In the genomic region with DNA sequence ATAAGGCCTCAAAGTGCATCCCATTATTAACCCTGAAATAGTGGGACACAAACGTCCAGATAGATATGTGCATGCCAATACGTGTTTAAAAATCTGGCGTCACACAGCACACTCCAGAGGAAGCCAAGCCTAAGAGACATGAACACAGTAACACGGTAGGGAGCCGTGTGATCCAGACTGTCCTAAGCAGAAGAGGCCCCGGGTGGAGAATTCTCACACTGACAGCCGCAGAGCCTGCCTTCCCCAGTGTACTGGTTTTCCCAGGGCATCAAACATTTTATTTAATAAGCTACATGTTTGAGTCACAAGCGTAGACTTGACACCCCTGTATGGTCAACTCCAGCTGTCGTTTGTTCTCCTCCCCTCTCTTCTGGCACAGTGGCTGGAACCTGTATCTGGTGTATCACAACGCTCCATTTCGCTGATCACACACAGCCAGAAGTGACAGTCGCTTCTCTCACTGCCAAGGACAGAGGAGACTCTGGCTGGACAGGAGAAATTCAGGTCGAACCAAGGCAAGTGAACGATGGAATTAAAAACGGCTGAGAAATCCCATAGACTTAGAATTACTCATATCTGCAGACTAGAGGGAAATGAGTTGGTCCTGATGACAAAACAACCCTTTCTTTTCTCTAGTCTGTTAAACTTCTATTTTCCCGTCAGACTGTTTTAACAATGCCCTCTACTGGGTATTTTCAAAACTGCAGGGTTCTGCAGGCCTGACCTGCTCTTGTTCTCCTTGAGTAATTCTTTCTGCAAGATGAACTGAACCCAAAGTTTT, we compare ENCODE assay signal across 8 cellular contexts.
DNase-seq lines count a peak whose midpoint lies in the region; ATAC-seq, FAIRE-seq and TF ChIP-seq lines count a peak whose summit lies in the region.

No MANE protein-coding gene starts in this region.

- POLR2A ChIA-PET in AG04450 (lab: Yijun Ruan, JAX) (no interaction called here), K562 (lab: Yijun Ruan, JAX) (interaction anchor here (0.6 kb wide), 1 partner anchor 27 kb away, joined by 3 read pairs; no protein-coding TSS in a partner anchor)

- H3K36me3 ChIP-seq in K562 (ENCODE audit: control insufficient read depth, insufficient read depth, low read length): no peaks in the 10 kb centered on the region

- H3K4me1 Mint-ChIP-seq in stimulated activated naive CD8-positive, alpha-beta T cell treated with anti-CD3 and anti-CD28 coated beads, Interleukin-15, amount 100 ng/mL, for 72 hours: no peaks in the 10 kb centered on the region

- WGBS in K562 (ENCODE audit: insufficient coverage, low coverage, missing lambda C conversion rate): 0% methylated on average over 16 of the region's 16 CpGs

- CTCF ChIA-PET in AG04450 (lab: Charles Lee): interaction anchor here (0.6 to 1.2 kb wide), 4 partner anchors 32 to 1188 kb away, joined by 3 to 4 read pairs (median 3); no protein-coding TSS in a partner anchor
- CTCF ChIA-PET in K562 (lab: Yijun Ruan, JAX; ENCODE audit: low intra/inter-chr PET ratio): no interaction called here

- H3K9me3 ChIP-seq in AG04450 (ENCODE audit: control insufficient read depth, insufficient read depth, low read length): no peaks in the 10 kb centered on the region
- no peaks in the 10 kb centered on the region for H3K9me3 ChIP-seq in K562 (replicated peaks; ENCODE audit: control insufficient read depth, insufficient read depth, low read depth, low read length)

- no peak overlapping the region for H3K9ac ChIP-seq in K562 (ENCODE audit: insufficient read depth in 1 of 2, low read depth in 2 of 2, low read length in 2 of 2)

- TF ChIP-seq EP300 in K562 (IDR thresholded peaks at IDR 0.05; ENCODE audit: low read length): no peak

- no peak overlapping the region for H3K4me2 ChIP-seq in K562 (ENCODE audit: insufficient read depth, low read length)

- H3K9me1 ChIP-seq in K562 (ENCODE audit: control insufficient read depth, insufficient read depth, low read length): no peaks in the 10 kb centered on the region

- H3K4me1 ChIP-seq in K562 (replicated peaks in 1 of 2; ENCODE audit: control insufficient read depth in 2 of 2, insufficient read depth in 2 of 2, low read length in 2 of 2): no peaks in the 10 kb centered on the region

- H3K4me3 ChIP-seq in AG04450 (ENCODE audit: low read depth, low read length): no peak overlapping the region
- no peak overlapping the region for H3K4me3 ChIP-seq in K562

- intact Hi-C loops in K562 (cut with micrococcal nuclease): no loop called here

- TF ChIP-seq RAD21 in K562 (CRISPR knock-in tag; conservative IDR thresholded peaks at IDR 0.05 in 1 of 2, IDR thresholded peaks at IDR 0.05 in 1 of 2): peak in 1 of 2 experiments; percentile 34; a peak in 2 of 4 replicates

- TF ChIP-seq CTCF in AG04450 (IDR thresholded peaks at IDR 0.05; ENCODE audit: low read depth, low read length) (peak; percentile 75), K562 (IDR thresholded peaks at IDR 0.05 in 2 of 3, conservative IDR thresholded peaks at IDR 0.05 in 1 of 3; ENCODE audit: insufficient read depth in 2 of 3, low read depth in 1 of 3, low read length in 3 of 3) (peak in 2 of 3 experiments; percentile 34 to 44; a peak in 2 of 6 replicates)

- H3K4me3 Mint-ChIP-seq in stimulated activated naive CD8-positive, alpha-beta T cell treated with anti-CD3 and anti-CD28 coated beads, Interleukin-15, amount 100 ng/mL, for 72 hours: no peak overlapping the region

- 0 out of 3 replicates have a peak, but pooled peaks have one; percentile 49 for ATAC-seq in K562
- ATAC-seq in stimulated activated naive CD8-positive, alpha-beta T cell treated with anti-CD3 and anti-CD28 coated beads, Interleukin-15, amount 100 ng/mL, for 72 hours: peak; percentile 52
- no peak for ATAC-seq in GM19452 (IDR thresholded peaks at IDR 0.05; ENCODE audit: unreplicated experiment)

- DNase-seq in AG04450 (ENCODE audit: low read depth, low spot score): peak; percentile 26
- DNase-seq in EH (ENCODE audit: low read depth): peak; percentile 65
- DNase-seq in NCI-H1694 treated with DMSO at 0.1 percent for 48 hours (lab: John Stamatoyannopoulos, UW): peak; percentile 40
- DNase-seq in K562 (ENCODE audit: extremely low read depth in 1 of 4, low spot score in 3 of 4): peak; percentile 5 to 20 (median 20)
- DNase-seq in iPS-NIHi11 (ENCODE audit: low spot score): peak; percentile 61
- DNase-seq in stimulated activated naive CD8-positive, alpha-beta T cell treated with anti-CD3 and anti-CD28 coated beads, Interleukin-15, amount 100 ng/mL, for 72 hours: peak; percentile 10 to 17
- no peak for DNase-seq in UCSD-AML1 (lab: John Stamatoyannopoulos, UW; ENCODE audit: unreplicated experiment)

- TF ChIP-seq POLR2A in K562 (conservative IDR thresholded peaks at IDR 0.05): no peak

- H3K9me3 Mint-ChIP-seq in stimulated activated naive CD8-positive, alpha-beta T cell treated with anti-CD3 and anti-CD28 coated beads, Interleukin-15, amount 100 ng/mL, for 72 hours: no peaks in the 10 kb centered on the region

- in situ Hi-C loops in K562 (cut with MboI): no loop called here

- no peak overlapping the region for H3K27ac Mint-ChIP-seq in stimulated activated naive CD8-positive, alpha-beta T cell treated with anti-CD3 and anti-CD28 coated beads, Interleukin-15, amount 100 ng/mL, for 72 hours

- H3K27me3 ChIP-seq in AG04450 (ENCODE audit: control insufficient read depth, insufficient read depth, low read length) (peaks cover 3% of the 10 kb centered on the region), K562 (ENCODE audit: control insufficient read depth in 2 of 2, insufficient read depth in 2 of 2, low read length in 2 of 2) (no peaks in the 10 kb centered on the region)

- BruUV-seq in K562 (replicated peaks; lab: Mats Ljungman, UMichigan): no TSS peak

- no peaks in the 10 kb centered on the region for H3K79me2 ChIP-seq in K562 (ENCODE audit: control insufficient read depth, insufficient read depth, low read length)

- FAIRE-seq in K562 (lab: Jason Lieb, UNC): no peak

- H3K27ac ChIP-seq in AG04450 (ENCODE audit: low read depth, low read length) (no peak overlapping the region), K562 (ENCODE audit: extremely low read depth, low read depth, low read length) (no peak overlapping the region)

- no peaks in the 10 kb centered on the region for H4K20me1 ChIP-seq in K562 (replicated peaks; ENCODE audit: control insufficient read depth, insufficient read depth, low read length)

- H2AFZ ChIP-seq in K562 (ENCODE audit: low read depth, low read length): no peak overlapping the region

- peaks cover 17% of the 10 kb centered on the region for H3K27me3 Mint-ChIP-seq in stimulated activated naive CD8-positive, alpha-beta T cell treated with anti-CD3 and anti-CD28 coated beads, Interleukin-15, amount 100 ng/mL, for 72 hours

TF ChIP-seq in K562, 482 proteins besides CTCF, POLR2A, EP300 and RAD21:
- TF ChIP-seq RBM14 (IDR thresholded peaks at IDR 0.05; ENCODE audit: borderline replicate concordance, insufficient read depth, low read depth, low read length) (no peak), ZBTB8A (IDR thresholded peaks at IDR 0.05; ENCODE audit: partially characterized antibody) (no peak)
